In the genomic region with DNA sequence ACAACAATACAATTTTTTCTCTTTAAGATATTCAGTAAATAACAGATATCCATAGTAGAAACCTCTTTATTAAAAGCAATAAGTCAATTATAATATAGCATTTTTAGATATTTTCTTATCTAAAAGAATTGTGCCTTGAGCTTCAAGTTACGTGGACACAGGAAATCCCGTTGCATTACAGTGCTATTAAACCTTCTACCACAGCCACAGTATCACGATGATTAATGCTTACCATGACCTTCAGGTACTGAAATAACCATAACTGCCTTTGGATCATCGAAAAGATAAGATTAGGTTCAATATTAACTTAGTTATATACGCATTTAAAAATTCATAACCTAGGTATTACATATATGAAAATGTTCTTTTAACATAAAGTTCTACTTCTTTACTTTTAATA, we compare ENCODE assay signal across 13 cellular contexts.
"Had no signal": no experiment of that assay in that cellular context is flagged by ENCODE, and none has a peak within 500 bp of the region (broad histone marks: within the 10 kb centered on the region; RNA-seq: fewer than 3 reads in every experiment).

No MANE protein-coding gene starts in this region.

- H2AFZ ChIP-seq: hepatocyte had no signal

- H3K4me2 ChIP-seq: hepatocyte had no signal

- H3K27me3 Mint-ChIP-seq: activated CD4-positive, alpha-beta T cell treated with anti-CD3 and anti-CD28 coated beads for 36 hours; activated CD8-positive, alpha-beta T cell treated with anti-CD3 and anti-CD28 coated beads for 36 hours; activated naive CD8-positive, alpha-beta T cell treated with anti-CD3 and anti-CD28 coated beads, Interleukin-2, amount 10 ng/mL, durations not matched to agents 7 days and 5 days; stimulated activated naive B cell treated with anti-CD40 and anti-IgM and Interleukin-4, amounts not matched to agents 10 μg/mL and 1 μg/mL and 100 μg/mL, for 72 hours had no signal

- DNase-seq: activated CD4-positive, alpha-beta T cell treated with anti-CD3 and anti-CD28 coated beads for 36 hours; activated CD8-positive, alpha-beta T cell treated with anti-CD3 and anti-CD28 coated beads for 36 hours; activated naive CD8-positive, alpha-beta T cell treated with anti-CD3 and anti-CD28 coated beads, Interleukin-2, amount 10 ng/mL, durations not matched to agents 7 days and 5 days; anterior cingulate cortex; dorsolateral prefrontal cortex; endodermal cell; nucleus accumbens; stimulated activated CD4-positive, alpha-beta T cell treated with anti-CD3 and anti-CD28 coated beads, Interleukin-2, amount 100 ng/mL, for 48 hours; stimulated activated naive B cell treated with anti-CD40 and anti-IgM and Interleukin-4, amounts not matched to agents 10 μg/mL and 1 μg/mL and 100 μg/mL, for 72 hours; T1000; thyroid gland had no signal

- H3K27ac Mint-ChIP-seq: activated CD4-positive, alpha-beta T cell treated with anti-CD3 and anti-CD28 coated beads for 36 hours; activated CD8-positive, alpha-beta T cell treated with anti-CD3 and anti-CD28 coated beads for 36 hours; activated naive CD8-positive, alpha-beta T cell treated with anti-CD3 and anti-CD28 coated beads, Interleukin-2, amount 10 ng/mL, durations not matched to agents 7 days and 5 days; endodermal cell; nephron; stimulated activated naive B cell treated with anti-CD40 and anti-IgM and Interleukin-4, amounts not matched to agents 10 μg/mL and 1 μg/mL and 100 μg/mL, for 72 hours had no signal

- H3K79me2 ChIP-seq: hepatocyte had no signal

- H3K4me1 Mint-ChIP-seq: activated naive CD8-positive, alpha-beta T cell treated with anti-CD3 and anti-CD28 coated beads, Interleukin-2, amount 10 ng/mL, durations not matched to agents 7 days and 5 days; endodermal cell; nephron had no signal

- H3K9me3 ChIP-seq: thyroid gland had no signal

- H3K4me3 Mint-ChIP-seq: activated CD4-positive, alpha-beta T cell treated with anti-CD3 and anti-CD28 coated beads for 36 hours; activated CD8-positive, alpha-beta T cell treated with anti-CD3 and anti-CD28 coated beads for 36 hours; activated naive CD8-positive, alpha-beta T cell treated with anti-CD3 and anti-CD28 coated beads, Interleukin-2, amount 10 ng/mL, durations not matched to agents 7 days and 5 days; endodermal cell; nephron; stimulated activated naive B cell treated with anti-CD40 and anti-IgM and Interleukin-4, amounts not matched to agents 10 μg/mL and 1 μg/mL and 100 μg/mL, for 72 hours had no signal

- H3K9me3 Mint-ChIP-seq: activated CD8-positive, alpha-beta T cell treated with anti-CD3 and anti-CD28 coated beads for 36 hours; activated naive CD8-positive, alpha-beta T cell treated with anti-CD3 and anti-CD28 coated beads, Interleukin-2, amount 10 ng/mL, durations not matched to agents 7 days and 5 days; endodermal cell had no signal

- ATAC-seq: activated CD4-positive, alpha-beta T cell treated with anti-CD3 and anti-CD28 coated beads for 36 hours; activated CD8-positive, alpha-beta T cell treated with anti-CD3 and anti-CD28 coated beads for 36 hours; stimulated activated naive B cell treated with anti-CD40 and anti-IgM and Interleukin-4, amounts not matched to agents 10 μg/mL and 1 μg/mL and 100 μg/mL, for 72 hours had no signal

- H3K27me3 ChIP-seq: dorsolateral prefrontal cortex, hepatocyte, thyroid gland had no signal

- H3K4me3 ChIP-seq: dorsolateral prefrontal cortex, hepatocyte, thyroid gland had no signal
